Comparison of ENCODE assay signal across 8 cellular contexts in genomic region chrX:35890699-35891098, GRCh38. TPM values are rescaled to one million over a fixed set of nuclear protein-coding genes. Genes with fewer than 3 reads are reported as not detected.
DNase-seq lines count a peak whose midpoint lies in the region; ATAC-seq and TF ChIP-seq lines count a peak whose summit lies in the region.

No MANE protein-coding gene starts in this region.

- no peak for ATAC-seq in GM21367 (IDR thresholded peaks at IDR 0.05; ENCODE audit: unreplicated experiment)
- no peak for ATAC-seq in GM21528 (IDR thresholded peaks at IDR 0.05; ENCODE audit: low FRiP score, unreplicated experiment)
- ATAC-seq in GM18498 (IDR thresholded peaks at IDR 0.05; ENCODE audit: unreplicated experiment), result no peak

- H3K36me3 ChIP-seq in GM23248 (ENCODE audit: low read depth), result no peaks in the 10 kb centered on the region

- H4K20me1 ChIP-seq in GM23248 (ENCODE audit: insufficient read depth), result no peaks in the 10 kb centered on the region

- H3K4me2 ChIP-seq in GM23248 (ENCODE audit: unreplicated experiment), result no peak overlapping the region

- no peaks in the 10 kb centered on the region for H3F3A ChIP-seq in GM23248 (ENCODE audit: insufficient read depth)

- H3K9ac ChIP-seq in GM23248, result no peak overlapping the region

- peak; percentile 88 for TF ChIP-seq CTCF in VCaP (conservative IDR thresholded peaks at IDR 0.05)

- H3K9me3 ChIP-seq in GM23248 (ENCODE audit: low read depth), result no peaks in the 10 kb centered on the region

- H2AFZ ChIP-seq in GM23248, result no peak overlapping the region

- DNase-seq in DMS 273 (lab: John Stamatoyannopoulos, UW; ENCODE audit: unreplicated experiment) (peak; percentile 92), GM23248 (peak; percentile 42), NCI-H2081 treated with DMSO at 0.1 percent for 48 hours (lab: John Stamatoyannopoulos, UW) (peak; percentile 51), iris pigment epithelial cell (ENCODE audit: low read depth) (peak; percentile 12)

- no peaks in the 10 kb centered on the region for H3K4me1 ChIP-seq in GM23248 (ENCODE audit: insufficient read depth)

- H3K4me3 ChIP-seq in GM23248, result no peak overlapping the region

- H3K79me2 ChIP-seq in GM23248 (ENCODE audit: insufficient read depth), result no peaks in the 10 kb centered on the region

- WGBS in GM23248 (ENCODE audit: low coverage in 1 of 2, low lambda C conversion rate in 2 of 2, missing lambda C conversion rate in 2 of 2), 2 experiments, result 29 to 42% methylated on average over 9 of the region's 9 CpGs

- in situ Hi-C loops in GM23248 (cut with MboI), result no loop called here

- no peak overlapping the region for H3K27ac ChIP-seq in GM23248
- H3K27ac ChIP-seq in VCaP, result no peak overlapping the region

- no peaks in the 10 kb centered on the region for H3K27me3 ChIP-seq in GM23248 (replicated peaks; ENCODE audit: insufficient read depth)

- no peaks in the 10 kb centered on the region for H3K9me2 ChIP-seq in GM23248 (ENCODE audit: insufficient read depth)

RNA-seq across cellular contexts. Expression of gene CFAP47, which starts 28.8 kb away (rescaled TPM):
- not detected in 2 replicates for total RNA-seq in GM23248 (2014; rRNA removed; shearing (Covaris generic))
- polyA plus RNA-seq in GM23248 (2016; fragmentation: Nextera tagmentation; extraction: Ambion mirVana), result not detected in 2 replicates

Comparison
In these comparisons a context has a peak if more than half of its experiments do, and no peak if none do; other contexts are left out.
1. DNase-seq: peak in every context shown above with its lines; median percentile 92 in DMS 273; 51 in NCI-H2081 treated with DMSO at 0.1 percent for 48 hours; 42 in GM23248; 12 in iris pigment epithelial cell.